Comparison of ENCODE assay signal across 10 cellular contexts in the genomic region with DNA sequence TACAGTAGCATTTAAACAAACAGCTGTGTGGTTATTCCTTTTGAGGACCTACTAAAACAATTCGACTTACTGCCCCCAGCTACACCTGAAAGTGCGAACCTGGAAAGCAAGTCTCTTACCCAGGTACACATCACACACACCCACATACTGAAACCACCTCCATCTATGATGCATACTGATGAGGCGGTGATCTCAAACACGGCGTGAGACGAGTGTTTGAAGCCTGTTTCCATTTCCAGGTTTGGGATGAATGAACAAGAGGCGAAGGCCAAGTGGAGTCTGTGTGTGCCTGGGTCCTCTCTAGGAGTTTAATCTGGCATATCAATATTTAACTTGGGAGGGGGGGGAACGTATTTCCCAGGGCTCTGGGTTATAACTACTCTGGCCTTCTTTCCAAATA. TPM values are rescaled to one million over a fixed set of nuclear protein-coding genes. Genes with fewer than 3 reads are reported as not detected.
A peak's percentile ranks its signal among the peaks of the same experiment; 100 is the strongest.
DNase-seq lines count a peak whose midpoint lies in the region; ATAC-seq and TF ChIP-seq lines count a peak whose summit lies in the region.
"Had no signal": no experiment of that assay in that cellular context is flagged by ENCODE, and none has a peak within 500 bp of the region (broad histone marks: within the 10 kb centered on the region; RNA-seq: fewer than 3 reads in every experiment).

No MANE protein-coding gene starts in this region.

- ATAC-seq in Panc1 (no peak), HG03135 (IDR thresholded peaks at IDR 0.05; ENCODE audit: unreplicated experiment) (no peak), right cardiac atrium (no peak)

- peaks cover 22% of the 10 kb centered on the region for H3K4me1 Mint-ChIP-seq in endodermal cell

- CTCF ChIA-PET in Panc1 (lab: Charles Lee), result no interaction called here

- H3K4me2 ChIP-seq in smooth muscle cell, result peak overlapping the region; percentile 91

- H3K4me3 Mint-ChIP-seq in endodermal cell, result peak overlapping the region; percentile 67

- POLR2A ChIA-PET in Panc1 (lab: Charles Lee), result no interaction called here

- H3K36me3 ChIP-seq in Panc1 (ENCODE audit: control insufficient read depth, insufficient read depth, low read length) (peaks cover 4% of the 10 kb centered on the region; the same call in 1 of the 2 replicates), endodermal cell (ENCODE audit: control insufficient read depth, insufficient read depth, low read length) (peaks cover 13% of the 10 kb centered on the region), smooth muscle cell (ENCODE audit: low read depth) (no peaks in the 10 kb centered on the region)
- H3K36me3 ChIP-seq: uterus had no signal

- DNase-seq in activated CD4-positive, alpha-beta T cell treated with anti-CD3 and anti-CD28 coated beads for 48 hours, result peak; percentile 29
- no peak for DNase-seq in activated CD4-positive, alpha-beta T cell treated with anti-CD3 and anti-CD28 coated beads for 1 hour
- DNase-seq in Panc1 (ENCODE audit: low read depth, low spot score) (no peak), endodermal cell (peak; percentile 10), smooth muscle cell (lab: John Stamatoyannopoulos, UW; ENCODE audit: unreplicated experiment) (no peak), NCI-H2081 treated with DMSO at 0.1 percent for 48 hours (lab: John Stamatoyannopoulos, UW) (no peak), right cardiac atrium (no peak)
- DNase-seq: GOT3, uterus had no signal

- peaks cover 6% of the 10 kb centered on the region for H3K79me2 ChIP-seq in smooth muscle cell (ENCODE audit: low read depth)

- peak overlapping the region; percentile 57; the same call in 1 of the 2 replicates for H3K27ac ChIP-seq in Panc1 (ENCODE audit: low read length)
- H3K27ac ChIP-seq in endodermal cell (ENCODE audit: low read depth, low read length), result no peak overlapping the region
- H3K27ac ChIP-seq in smooth muscle cell (ENCODE audit: low read depth), result no peak overlapping the region
- no peak overlapping the region for H3K27ac ChIP-seq in right cardiac atrium (ENCODE audit: low read length)
- H3K27ac ChIP-seq: uterus had no signal

- no peaks in the 10 kb centered on the region for H3F3A ChIP-seq in smooth muscle cell (ENCODE audit: low read depth)

- BruUV-seq in Panc1 (replicated peaks; lab: Mats Ljungman, UMichigan), result TSS peak; percentile 84

- peaks cover 3% of the 10 kb centered on the region for H4K20me1 ChIP-seq in smooth muscle cell (ENCODE audit: low read depth)

- H3K27me3 Mint-ChIP-seq in endodermal cell (ENCODE audit: insufficient read depth), result peaks cover 30% of the 10 kb centered on the region

- intact Hi-C loops in Panc1 (cut with micrococcal nuclease; ENCODE audit: unreplicated experiment) (no loop called here), right cardiac atrium (cut with DNase I) (loop anchor here in 1 of 4 donors (10.0 kb wide), 1 partner anchor 93 kb away; no protein-coding TSS in a partner anchor)

- in situ Hi-C loops in Panc1 (cut with HindIII; ENCODE audit: low pct_unique_long_range_greater_than_20kb, low sequenced_read_pairs), result no loop called here

- H3K4me3 ChIP-seq in Panc1 (ENCODE audit: low read depth in 2 of 2, low read length in 2 of 2) (peak overlapping the region; percentile 69 to 70), endodermal cell (ENCODE audit: low read length) (no peak overlapping the region), smooth muscle cell (no peak overlapping the region), right cardiac atrium (ENCODE audit: low read length) (no peak overlapping the region)
- H3K4me3 ChIP-seq: uterus had no signal

- H3K9ac ChIP-seq in endodermal cell (ENCODE audit: extremely low read depth, low read length, poor library complexity, severe bottlenecking), result no peak overlapping the region
- H3K9ac ChIP-seq in smooth muscle cell (ENCODE audit: low read depth), result no peak overlapping the region

- H3K4me1 ChIP-seq in Panc1 (ENCODE audit: control insufficient read depth, insufficient read depth, low read length) (peaks cover 29% of the 10 kb centered on the region), endodermal cell (ENCODE audit: control insufficient read depth, insufficient read depth, low read length) (peaks cover under 1% of the 10 kb centered on the region), smooth muscle cell (ENCODE audit: low read depth) (peaks cover 4% of the 10 kb centered on the region), right cardiac atrium (ENCODE audit: control insufficient read depth, insufficient read depth, low read length) (no peaks in the 10 kb centered on the region)
- H3K4me1 ChIP-seq: uterus had no signal

- no peak overlapping the region for H3K27ac Mint-ChIP-seq in endodermal cell

- H3K27me3 ChIP-seq in Panc1 (ENCODE audit: control insufficient read depth, insufficient read depth, low read length) (no peaks in the 10 kb centered on the region), endodermal cell (ENCODE audit: control insufficient read depth, insufficient read depth, low read length, poor library complexity, severe bottlenecking) (peaks cover 17% of the 10 kb centered on the region), smooth muscle cell (ENCODE audit: low read depth) (no peaks in the 10 kb centered on the region), right cardiac atrium (ENCODE audit: control insufficient read depth, insufficient read depth) (no peaks in the 10 kb centered on the region)
- H3K27me3 ChIP-seq: uterus had no signal

- peaks cover 25% of the 10 kb centered on the region for H3K36me3 Mint-ChIP-seq in endodermal cell (ENCODE audit: low read depth)

- H2AFZ ChIP-seq in smooth muscle cell (ENCODE audit: low read depth), result no peak overlapping the region

- H3K9me3 ChIP-seq in Panc1 (ENCODE audit: control insufficient read depth, insufficient read depth, low read depth, low read length), result no peaks in the 10 kb centered on the region; the same call in 1 of the 2 replicates
- peaks cover 7% of the 10 kb centered on the region for H3K9me3 ChIP-seq in endodermal cell (ENCODE audit: control insufficient read depth, low read length)
- H3K9me3 ChIP-seq in smooth muscle cell (replicated peaks; ENCODE audit: low read depth), result no peaks in the 10 kb centered on the region
- no peaks in the 10 kb centered on the region for H3K9me3 ChIP-seq in right cardiac atrium (ENCODE audit: control insufficient read depth, low read length)
- H3K9me3 ChIP-seq: uterus had no signal

- WGBS in endodermal cell (ENCODE audit: insufficient coverage in 1 of 2, insufficient read length in 1 of 2), 2 experiments, result 96 to 98% methylated on average over 5 to 8 of the region's 8 CpGs
- WGBS in smooth muscle cell (ENCODE audit: low lambda C conversion rate), result 95% methylated on average over 8 of the region's 8 CpGs
- 97% methylated on average over 8 of the region's 8 CpGs for WGBS in right cardiac atrium

- H3K9me3 Mint-ChIP-seq in endodermal cell, result peaks cover 6% of the 10 kb centered on the region

- TF ChIP-seq CTCF in Panc1 (IDR thresholded peaks at IDR 0.05), result no peak
- TF ChIP-seq CTCF in endodermal cell (conservative IDR thresholded peaks at IDR 0.05), result no peak
- no peak for TF ChIP-seq CTCF in smooth muscle cell (IDR thresholded peaks at IDR 0.05; ENCODE audit: borderline replicate concordance, insufficient read depth, poor library complexity, severe bottlenecking)

RNA-seq across cellular contexts. Expression of a gene that starts 1.6 kb away (rescaled TPM):
- 54.6 TPM for total RNA-seq in Panc1 (2021; ENCODE audit: unreplicated experiment)
- polyA plus RNA-seq in Panc1 (2012; ENCODE audit: insufficient read length), result 50.8 TPM
- 10 to 100 TPM; 19.5 to 22.9 TPM for total RNA-seq in endodermal cell
- 19.9 TPM for polyA plus RNA-seq in endodermal cell (2013, experiment 1 of 2)
- polyA plus RNA-seq in endodermal cell (2013, experiment 2 of 2), result 17.1 TPM
- total RNA-seq in smooth muscle cell, result 18.7 and 27.8 TPM in 2 replicates
- polyA plus RNA-seq in smooth muscle cell, result 18.2 and 18.7 TPM in 2 replicates
- total RNA-seq in right cardiac atrium, result 10 to 100 TPM; 19.7 to 27.5 (median 21.7) TPM
- 13.2 TPM for polyA plus RNA-seq in right cardiac atrium

RNA-seq across cellular contexts. Expression of a gene that starts 31.0 kb away (rescaled TPM):
- total RNA-seq in Panc1 (2021; ENCODE audit: unreplicated experiment) (47.8 TPM), endodermal cell (10 to 100 TPM; 37.1 to 45.8 TPM), smooth muscle cell (72.1 and 73.4 TPM in 2 replicates), right cardiac atrium (10 to 100 TPM; 44.2 to 57.0 (median 48.1) TPM)
- polyA plus RNA-seq in Panc1 (2012; ENCODE audit: insufficient read length), result 68.5 TPM
- polyA plus RNA-seq in endodermal cell (2013, experiment 1 of 2), result 34.9 TPM
- polyA plus RNA-seq in endodermal cell (2013, experiment 2 of 2), result 34.2 TPM
- polyA plus RNA-seq in smooth muscle cell (69.9 and 71.3 TPM in 2 replicates), right cardiac atrium (57.2 TPM)

Comparison
In these comparisons a context has a peak if more than half of its experiments do, and no peak if none do; other contexts are left out.
1. DNase-seq: peak in activated CD4-positive, alpha-beta T cell treated with anti-CD3 and anti-CD28 coated beads for 48 hours (single experiment) and endodermal cell (single experiment); none in activated CD4-positive, alpha-beta T cell treated with anti-CD3 and anti-CD28 coated beads for 1 hour (single experiment), Panc1 (single experiment), smooth muscle cell (single experiment), NCI-H2081 treated with DMSO at 0.1 percent for 48 hours (single experiment) and right cardiac atrium (0 of 3).
2. H3K4me3 ChIP-seq: peak in Panc1 (2 of 2); none in endodermal cell (single experiment), smooth muscle cell (single experiment) and right cardiac atrium (single experiment).